ENCODE assay signal across 23 cellular contexts in the genomic region with DNA sequence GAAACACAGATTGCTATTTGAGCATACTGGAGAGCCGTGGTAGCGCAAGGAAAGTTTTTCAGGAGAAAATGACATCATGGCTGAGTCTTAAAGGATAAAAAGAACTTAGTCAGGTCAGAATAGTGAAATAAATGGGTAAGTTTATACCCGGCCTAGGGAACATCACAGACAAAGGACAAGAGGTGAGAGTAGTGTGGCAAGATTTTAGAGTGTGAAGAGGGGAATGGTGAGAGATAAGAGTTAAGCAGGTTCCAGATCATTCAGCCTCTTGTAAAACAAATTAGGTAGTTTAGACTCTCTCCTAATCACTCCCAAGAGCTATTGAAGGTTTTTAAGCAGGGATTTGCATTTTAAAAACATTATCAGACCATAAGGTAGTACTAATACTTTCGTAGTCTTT.
"Had no signal": no experiment of that assay in that cellular context is flagged by ENCODE, and none has a peak within 500 bp of the region (broad histone marks: within the 10 kb centered on the region; RNA-seq: fewer than 3 reads in every experiment).

No MANE protein-coding gene starts in this region.

- H3K9me3 ChIP-seq: esophagus squamous epithelium, heart right ventricle, lower lobe of right lung, pancreas, stomach, testis, tibial artery had no signal

- H3K4me3 ChIP-seq: esophagus squamous epithelium, heart right ventricle, lower lobe of right lung, pancreas, smooth muscle cell, stomach, testis, tibial artery had no signal

- H3K4me1 ChIP-seq: esophagus squamous epithelium, lower lobe of right lung, pancreas, stomach, testis, tibial artery had no signal

- H3K36me3 ChIP-seq: esophagus squamous epithelium, lower lobe of right lung, pancreas, tibial artery had no signal

- H3K27me3 ChIP-seq: esophagus squamous epithelium, heart right ventricle, pancreas, stomach, testis, tibial artery had no signal

- DNase-seq: cortex of kidney; effector memory CD8-positive, alpha-beta T cell; erythroblast; esophagus squamous epithelium; foreskin melanocyte; glutamatergic neuron; heart right ventricle; hypothalamus; left ventricle myocardium superior; lower lobe of right lung; natural killer cell; occipital lobe; pancreas; retina; stimulated activated CD4-positive, alpha-beta T cell treated with anti-CD3 and anti-CD28 coated beads, Interleukin-2, amount 100 ng/mL, for 24 hours; stimulated activated CD4-positive, alpha-beta T cell treated with anti-CD3 and anti-CD28 coated beads, Interleukin-4, amount 100 ng/mL, for 24 hours; stimulated activated naive CD4-positive, alpha-beta T cell treated with Interleukin-2 at 50 U/mL for 16 hours; stomach; testis; tibial artery had no signal

- H3K4me2 ChIP-seq: smooth muscle cell had no signal

- H3K27ac ChIP-seq: esophagus squamous epithelium, heart right ventricle, lower lobe of right lung, pancreas, stomach, testis, tibial artery had no signal

- FAIRE-seq: endometrium, keratinocyte, pancreas had no signal
